15 cellular contexts compared by ENCODE assay signal in genomic region chr20:9837634-9838033, GRCh38. TPM values are rescaled to one million over a fixed set of nuclear protein-coding genes. Genes with fewer than 3 reads are reported as not detected.
DNase-seq lines count a peak whose midpoint lies in the region; ATAC-seq and TF ChIP-seq lines count a peak whose summit lies in the region.
"Had no signal": no experiment of that assay in that cellular context is flagged by ENCODE, and none has a peak within 500 bp of the region (broad histone marks: within the 10 kb centered on the region; RNA-seq: fewer than 3 reads in every experiment).

No MANE protein-coding gene starts in this region.

- ATAC-seq in stimulated activated naive CD8-positive, alpha-beta T cell treated with anti-CD3 and anti-CD28 coated beads, Interleukin-15, Interleukin-2, amounts not matched to agents 100 U/mL and 50 U/mL, for 24 hours: no peak
- no peak for ATAC-seq in HG03469 (IDR thresholded peaks at IDR 0.05; ENCODE audit: unreplicated experiment)
- ATAC-seq: esophagus mucosa, natural killer cell had no signal

- peaks cover 12% of the 10 kb centered on the region for H3F3A ChIP-seq in neural progenitor cell (ENCODE audit: low read depth)

- no peaks in the 10 kb centered on the region for H3K9me3 ChIP-seq in HEK293 (ENCODE audit: control insufficient read depth, insufficient read depth, low read depth, low read length)
- no peaks in the 10 kb centered on the region for H3K9me3 ChIP-seq in neural progenitor cell (ENCODE audit: low read depth)

- peak overlapping the region; percentile 88 for H3K4me3 Mint-ChIP-seq in neural progenitor cell
- H3K4me3 Mint-ChIP-seq: activated naive CD8-positive, alpha-beta T cell; natural killer cell; stimulated activated naive CD8-positive, alpha-beta T cell treated with anti-CD3 and anti-CD28 coated beads, Interleukin-15, Interleukin-2, amounts not matched to agents 100 ng/mL and 50 ng/mL, for 24 hours had no signal

- H3K27me3 Mint-ChIP-seq in neural progenitor cell (ENCODE audit: insufficient read depth, low read depth): peaks cover 8% of the 10 kb centered on the region

- H3K27ac ChIP-seq in HEK293 (ENCODE audit: extremely low read depth, low read depth, low read length) (no peak overlapping the region), neural progenitor cell (no peak overlapping the region)

- CTCF ChIA-PET in HEK293 (lab: Yijun Ruan, JAX): interaction anchor here (0.6 to 0.7 kb wide), 2 partner anchors 75 to 579 kb away, joined by 3 to 5 read pairs; no protein-coding TSS in a partner anchor

- H3K4me1 Mint-ChIP-seq in neural progenitor cell: peaks cover 11% of the 10 kb centered on the region
- H3K4me1 Mint-ChIP-seq: natural killer cell had no signal

- H2AFZ ChIP-seq in neural progenitor cell (replicated peaks): peak overlapping the region; percentile 99

- H3K4me3 ChIP-seq in HEK293 (ENCODE audit: low read depth, low read length): peak overlapping the region; percentile 61
- H3K4me3 ChIP-seq in neural progenitor cell: peak overlapping the region; percentile 69

- no peak overlapping the region for H3K27ac Mint-ChIP-seq in neural progenitor cell
- H3K27ac Mint-ChIP-seq: activated naive CD8-positive, alpha-beta T cell; natural killer cell; stimulated activated naive CD8-positive, alpha-beta T cell treated with anti-CD3 and anti-CD28 coated beads, Interleukin-15, Interleukin-2, amounts not matched to agents 100 ng/mL and 50 ng/mL, for 24 hours had no signal

- TF ChIP-seq CTCF in HEK293 (tag by site-specific recombination; IDR thresholded peaks at IDR 0.05) (no peak), neural progenitor cell (IDR thresholded peaks at IDR 0.05) (no peak)

- POLR2A ChIA-PET in HEK293 (lab: Yijun Ruan, JAX): no interaction called here

- H3K36me3 ChIP-seq in HEK293 (ENCODE audit: control insufficient read depth in 2 of 2, insufficient read depth in 1 of 2, low read length in 2 of 2) (no peaks in the 10 kb centered on the region), neural progenitor cell (no peaks in the 10 kb centered on the region)

- no peaks in the 10 kb centered on the region for H3K36me3 Mint-ChIP-seq in neural progenitor cell
- H3K36me3 Mint-ChIP-seq: activated naive CD8-positive, alpha-beta T cell had no signal

- H3K27me3 ChIP-seq in neural progenitor cell: peaks cover 39% of the 10 kb centered on the region

- peaks cover 6% of the 10 kb centered on the region for H3K9me3 Mint-ChIP-seq in neural progenitor cell

- no peaks in the 10 kb centered on the region for H3K79me2 ChIP-seq in neural progenitor cell (ENCODE audit: low read depth)

- H3K4me2 ChIP-seq in neural progenitor cell: peak overlapping the region; percentile 100

- H4K20me1 ChIP-seq in neural progenitor cell (ENCODE audit: low read depth): no peaks in the 10 kb centered on the region

- H3K4me1 ChIP-seq in HEK293 (ENCODE audit: control insufficient read depth, insufficient read depth, low read length) (no peaks in the 10 kb centered on the region), neural progenitor cell (peaks cover 12% of the 10 kb centered on the region)

- DNase-seq in NCI-H2171 (lab: John Stamatoyannopoulos, UW) (peak; percentile 58), cerebellum (ENCODE audit: low spot score) (peak; percentile 39), neural progenitor cell (ENCODE audit: low spot score) (peak; percentile 2), AML-193 (lab: John Stamatoyannopoulos, UW) (no peak)
- DNase-seq in stimulated activated naive CD8-positive, alpha-beta T cell treated with anti-CD3 and anti-CD28 coated beads, Interleukin-15, Interleukin-2, amounts not matched to agents 100 U/mL and 50 U/mL, for 24 hours: no peak
- no peak for DNase-seq in activated CD4-positive, CD25-positive, alpha-beta regulatory T cell treated with anti-CD3 and anti-CD28 coated beads, Interleukin-2, amount 50 U/mL, for 72 hours
- DNase-seq: activated CD4-positive, CD25-positive, alpha-beta regulatory T cell; activated CD8-positive, alpha-beta memory T cell treated with anti-CD3 and anti-CD28 coated beads, Interleukin-2, amount 50 U/mL, for 4 hours; Kasumi-1; natural killer cell had no signal

- H3K9ac ChIP-seq in neural progenitor cell: no peak overlapping the region

TF ChIP-seq in HEK293, 187 proteins besides CTCF, POLR2A, EP300 and RAD21 (continues in another document):
- TF ChIP-seq ZNF561 (tag by site-specific recombination; IDR thresholded peaks at IDR 0.05; ENCODE audit: borderline replicate concordance) (no peak), ZBTB1 (tag by site-specific recombination; IDR thresholded peaks at IDR 0.05) (no peak), ZFP41 (tag by site-specific recombination; IDR thresholded peaks at IDR 0.05; ENCODE audit: borderline replicate concordance) (no peak), MYNN (tag by site-specific recombination; IDR thresholded peaks at IDR 0.05; ENCODE audit: borderline replicate concordance) (no peak), ZNF626 (tag by site-specific recombination; IDR thresholded peaks at IDR 0.05) (0 out of 2 replicates have a peak, but pooled peaks have one; percentile 30), KLF17 (tag by site-specific recombination; IDR thresholded peaks at IDR 0.05) (no peak), ZNF223 (tag by site-specific recombination; IDR thresholded peaks at IDR 0.05) (no peak), ZNF26 (tag by site-specific recombination; IDR thresholded peaks at IDR 0.05) (no peak), ZNF404 (tag by site-specific recombination; IDR thresholded peaks at IDR 0.05) (no peak), EGR2 (tag by site-specific recombination; IDR thresholded peaks at IDR 0.05; ENCODE audit: low read depth) (no peak), SP2 (tag by site-specific recombination; IDR thresholded peaks at IDR 0.05) (no peak), ZNF155 (tag by site-specific recombination; IDR thresholded peaks at IDR 0.05) (no peak), PRDM4 (tag by site-specific recombination; IDR thresholded peaks at IDR 0.05) (0 out of 2 replicates have a peak, but pooled peaks have one; percentile 20), ZNF211 (tag by site-specific recombination; IDR thresholded peaks at IDR 0.05; ENCODE audit: low read depth) (no peak), ZSCAN16 (tag by site-specific recombination; IDR thresholded peaks at IDR 0.05) (no peak), ZNF335 (tag by site-specific recombination; conservative IDR thresholded peaks at IDR 0.05) (no peak), ZBTB6 (tag by site-specific recombination; IDR thresholded peaks at IDR 0.05) (no peak), ZNF473 (tag by site-specific recombination; IDR thresholded peaks at IDR 0.05) (no peak), ZNF221 (tag by site-specific recombination; IDR thresholded peaks at IDR 0.05; ENCODE audit: borderline replicate concordance) (no peak), ZNF214 (tag by site-specific recombination; IDR thresholded peaks at IDR 0.05; ENCODE audit: borderline replicate concordance) (peak; percentile 31; the same call in 1 of the 2 replicates), YY1 (tag by site-specific recombination; IDR thresholded peaks at IDR 0.05) (no peak), HOXD13 (CRISPR knock-in tag; IDR thresholded peaks at IDR 0.05; ENCODE audit: borderline replicate concordance) (no peak)

RNA-seq across cellular contexts. Expression of gene PAK5, which starts 1.2 kb away (rescaled TPM):
- total RNA-seq in cerebellum (27.8 TPM), neural progenitor cell (ENCODE audit: low replicate concordance) (1.6 and 1.9 TPM in 2 replicates)
- total RNA-seq: natural killer cell had no signal

Comparison
In these comparisons a context has a peak if more than half of its experiments do, and no peak if none do; other contexts are left out.
1. DNase-seq: peak in NCI-H2171 (single experiment), cerebellum (single experiment) and neural progenitor cell (single experiment); none in stimulated activated naive CD8-positive, alpha-beta T cell treated with anti-CD3 and anti-CD28 coated beads, Interleukin-15, Interleukin-2, amounts not matched to agents 100 U/mL and 50 U/mL, for 24 hours (single experiment), AML-193 (0 of 2) and activated CD4-positive, CD25-positive, alpha-beta regulatory T cell treated with anti-CD3 and anti-CD28 coated beads, Interleukin-2, amount 50 U/mL, for 72 hours (single experiment).
2. RNA of gene PAK5, which starts 1.2 kb away (total RNA-seq): 27.8 TPM in cerebellum (single experiment); 1.6 to 1.9 TPM in neural progenitor cell; every median in the first group is over 10 times any median in the second.